Comparison of ENCODE assay signal across 8 cellular contexts in genomic region chr9:114397219-114397847, GRCh38. TPM values are rescaled to one million over a fixed set of nuclear protein-coding genes. Genes with fewer than 3 reads are reported as not detected.
A peak's percentile ranks its signal among the peaks of the same experiment; 100 is the strongest.
DNase-seq lines count a peak whose midpoint lies in the region; ATAC-seq and TF ChIP-seq lines count a peak whose summit lies in the region.

No MANE protein-coding gene starts in this region.

- no peak overlapping the region for H2AFZ ChIP-seq in Karpas-422 (ENCODE audit: low read length)

- peaks cover 47% of the 10 kb centered on the region for H3K4me1 Mint-ChIP-seq in CD14-positive monocyte
- H3K4me1 Mint-ChIP-seq in neural crest cell, result peaks cover 19% of the 10 kb centered on the region

- H3K9me2 ChIP-seq in Karpas-422 (replicated peaks; ENCODE audit: insufficient read depth, low read length), result no peaks in the 10 kb centered on the region

- H3K79me2 ChIP-seq in Karpas-422 (ENCODE audit: low read length), result peaks cover 31% of the 10 kb centered on the region

- DNase-seq in CD14-positive monocyte (ENCODE audit: low spot score), result no peak
- no peak for DNase-seq in Karpas-422
- DNase-seq in dorsolateral prefrontal cortex, result no peak
- no peak for DNase-seq in neural crest cell (ENCODE audit: low read depth, low spot score)
- no peak for DNase-seq in AG08396 (ENCODE audit: low spot score)
- no peak for DNase-seq in LoVo (ENCODE audit: low spot score)

- H3K4me1 ChIP-seq in Karpas-422 (ENCODE audit: low read length), result peaks cover 42% of the 10 kb centered on the region

- ATAC-seq in HG02610 (IDR thresholded peaks at IDR 0.05; ENCODE audit: unreplicated experiment), result no peak
- ATAC-seq in HG03342 (IDR thresholded peaks at IDR 0.05; ENCODE audit: unreplicated experiment), result no peak

- intact Hi-C loops in CD14-positive monocyte (cut with micrococcal nuclease), result loop anchor here (1.0 to 10.0 kb wide), 3 partner anchors 10 to 53 kb away; partner anchors contain the start of gene AKNA (in 1 of the 2)
- intact Hi-C loops in dorsolateral prefrontal cortex (cut with DNase I), result loop anchor here in 1 of 2 donors (5.0 kb wide), 2 partner anchors 45 to 190 kb away; partner anchors contain the start of gene ATP6V1G1

- H3K27ac ChIP-seq in Karpas-422 (ENCODE audit: low read length) (peak overlapping the region; percentile 83), dorsolateral prefrontal cortex (peak overlapping the region in 50 of 59 donors; percentile 4 to 89 (median 74))

- H3K36me3 ChIP-seq in Karpas-422 (ENCODE audit: insufficient read depth, low read length), result no peaks in the 10 kb centered on the region

- H3K27me3 ChIP-seq in Karpas-422 (ENCODE audit: low read length), result no peaks in the 10 kb centered on the region
- no peaks in the 10 kb centered on the region for H3K27me3 ChIP-seq in dorsolateral prefrontal cortex

- H3K9me3 Mint-ChIP-seq in CD14-positive monocyte (peaks cover 0 to 3% (median 0%) of the 10 kb centered on the region in 7 donors), neural crest cell (no peaks in the 10 kb centered on the region)

- no peaks in the 10 kb centered on the region for H3K9me3 ChIP-seq in Karpas-422 (ENCODE audit: low read length)

- H4K20me1 ChIP-seq in Karpas-422 (ENCODE audit: insufficient read depth, low read depth, low read length), result no peaks in the 10 kb centered on the region

- H3K4me3 ChIP-seq in Karpas-422 (ENCODE audit: low read length), result peak overlapping the region; percentile 71
- H3K4me3 ChIP-seq in dorsolateral prefrontal cortex, result peak overlapping the region; percentile 62 to 98 (median 87)

- H3K4me3 Mint-ChIP-seq in CD14-positive monocyte (peak overlapping the region; percentile 87 to 97), neural crest cell (peak overlapping the region; percentile 88)

- H3K27ac Mint-ChIP-seq in CD14-positive monocyte, result peak overlapping the region; percentile 92 to 97 (median 95)
- H3K27ac Mint-ChIP-seq in neural crest cell (ENCODE audit: unreplicated experiment), result peak overlapping the region; percentile 85

- H3K4me2 ChIP-seq in Karpas-422 (ENCODE audit: low read depth, low read length, poor library complexity, severe bottlenecking), result peak overlapping the region; percentile 81

- TF ChIP-seq CTCF in CD14-positive monocyte (IDR thresholded peaks at IDR 0.05) (no peak), dorsolateral prefrontal cortex (IDR thresholded peaks at IDR 0.05 in 54 of 56, conservative IDR thresholded peaks at IDR 0.05 in 2 of 56; ENCODE audit: low read depth in 1 of 56, partially characterized antibody in 56 of 56) (no peak), neural crest cell (conservative IDR thresholded peaks at IDR 0.05) (no peak)

- H3K27me3 Mint-ChIP-seq in CD14-positive monocyte (ENCODE audit: low read depth in 3 of 3) (peaks cover 0 to 3% (median 0%) of the 10 kb centered on the region in 3 donors), neural crest cell (ENCODE audit: low read depth) (peaks cover 2% of the 10 kb centered on the region)

- H3K36me3 Mint-ChIP-seq in CD14-positive monocyte, result peaks cover 18 to 37% of the 10 kb centered on the region in 2 donors
- no peaks in the 10 kb centered on the region for H3K36me3 Mint-ChIP-seq in neural crest cell (ENCODE audit: low read depth)

- peak overlapping the region; percentile 70 for H3K9ac ChIP-seq in Karpas-422 (ENCODE audit: low read length)

RNA-seq across cellular contexts. Expression of gene AKNA, which starts 9.6 kb away (rescaled TPM):
- polyA plus RNA-seq in CD14-positive monocyte, result 1 to 10 TPM; 3.3 to 7.3 TPM
- total RNA-seq in Karpas-422 (2014; rRNA removed; shearing (Covaris generic); ENCODE audit: low replicate concordance), result 77.9 and 122 TPM in 2 replicates
- 10 to 100 TPM; 11.0 to 34.9 (median 19.3) TPM for total RNA-seq in dorsolateral prefrontal cortex
- 13.4 and 16.6 TPM in 2 replicates for total RNA-seq in neural crest cell
